Comparison of ENCODE assay signal across 8 cellular contexts in the genomic region with DNA sequence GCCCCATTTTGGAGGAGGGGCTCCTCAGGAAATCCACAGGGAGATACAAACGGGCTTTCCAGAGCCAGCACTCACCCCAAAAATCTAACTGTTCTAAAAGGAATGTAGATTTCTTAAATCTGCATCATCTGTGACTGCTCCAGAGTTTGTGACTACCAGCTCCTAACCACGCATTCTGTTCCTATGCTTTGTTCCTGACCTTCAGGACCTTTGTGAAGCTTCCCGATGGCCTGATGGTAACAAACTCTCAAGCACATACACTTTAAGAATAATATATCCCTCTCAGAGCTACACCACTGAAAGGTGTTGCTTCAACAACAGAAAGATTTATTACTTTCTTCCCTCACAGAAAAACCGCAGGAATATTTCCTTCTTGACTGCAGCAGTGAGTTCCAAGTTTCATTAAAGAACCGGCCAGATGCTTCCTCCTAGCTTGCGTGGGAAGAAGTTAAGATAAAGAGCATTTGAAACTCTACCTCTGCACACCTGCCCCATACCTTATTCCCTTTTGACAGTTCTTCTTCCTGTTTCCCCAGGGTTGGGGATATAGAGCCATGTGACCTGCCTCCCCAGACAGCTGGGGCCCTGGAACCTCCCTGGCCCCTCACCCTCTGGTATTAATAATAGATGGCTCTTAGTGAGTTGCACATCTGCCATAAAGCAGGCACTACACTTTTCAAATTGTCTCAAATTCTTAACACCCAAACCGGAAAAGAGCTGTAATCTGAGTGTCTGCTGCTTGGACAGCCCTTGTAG. TPM values are rescaled to one million over a fixed set of nuclear protein-coding genes. Genes with fewer than 3 reads are reported as not detected.
A peak's percentile ranks its signal among the peaks of the same experiment; 100 is the strongest.
DNase-seq lines count a peak whose midpoint lies in the region; ATAC-seq and TF ChIP-seq lines count a peak whose summit lies in the region.

No MANE protein-coding gene starts in this region.

- peaks cover 95% of the 10 kb centered on the region for H3K4me1 Mint-ChIP-seq in activated CD8-positive, alpha-beta T cell treated with anti-CD3 and anti-CD28 coated beads, Interleukin-2, amount 10 ng/mL, durations not matched to agents 7 days and 5 days (ENCODE audit: low read depth)
- H3K4me1 Mint-ChIP-seq in nephron = peaks cover 89% of the 10 kb centered on the region

- CTCF ChIA-PET in activated CD8-positive, alpha-beta T cell treated with anti-CD3 and anti-CD28 coated beads, Interleukin-2, amount 10 ng/mL, durations not matched to agents 7 days and 5 days (lab: Charles Lee) = interaction anchor here (0.6 to 4.0 kb wide), 6 partner anchors 11 to 43 kb away, joined by 3 to 24 read pairs (median 4); no protein-coding TSS in a partner anchor

- POLR2A ChIA-PET in activated CD8-positive, alpha-beta T cell treated with anti-CD3 and anti-CD28 coated beads, Interleukin-2, amount 10 ng/mL, durations not matched to agents 7 days and 5 days (lab: Charles Lee) = interaction anchor here (2.4 to 7.7 kb wide), 2 partner anchors 23 to 42 kb away, joined by 9 to 78 read pairs; no protein-coding TSS in a partner anchor

- DNase-seq in ELR (ENCODE audit: low read depth) = peak; percentile 87
- no peak for DNase-seq in activated CD8-positive, alpha-beta T cell treated with anti-CD3 and anti-CD28 coated beads, Interleukin-2, amount 10 ng/mL, durations not matched to agents 7 days and 5 days
- DNase-seq in amniotic stem cell (lab: John Stamatoyannopoulos, UW) = no peak
- no peak for DNase-seq in D341Med (ENCODE audit: low spot score)
- no peak for DNase-seq in cardiac septum (ENCODE audit: low spot score)

- H3K27me3 Mint-ChIP-seq in activated CD8-positive, alpha-beta T cell treated with anti-CD3 and anti-CD28 coated beads, Interleukin-2, amount 10 ng/mL, durations not matched to agents 7 days and 5 days (ENCODE audit: low read depth) = no peaks in the 10 kb centered on the region
- H3K27me3 Mint-ChIP-seq in nephron (ENCODE audit: low read depth) = no peaks in the 10 kb centered on the region

- intact Hi-C loops in cardiac septum (cut with DNase I) = no loop called here

- H3K27ac Mint-ChIP-seq in activated CD8-positive, alpha-beta T cell treated with anti-CD3 and anti-CD28 coated beads, Interleukin-2, amount 10 ng/mL, durations not matched to agents 7 days and 5 days = peak overlapping the region; percentile 90
- H3K27ac Mint-ChIP-seq in nephron = peak overlapping the region; percentile 82 to 93 (median 93)

- ATAC-seq in HG03175 (IDR thresholded peaks at IDR 0.05; ENCODE audit: unreplicated experiment) (peak; percentile 16), GM18520 (IDR thresholded peaks at IDR 0.05; ENCODE audit: unreplicated experiment) (no peak)
- no peak for ATAC-seq in activated CD8-positive, alpha-beta T cell treated with anti-CD3 and anti-CD28 coated beads, Interleukin-2, amount 10 ng/mL, durations not matched to agents 7 days and 5 days

- no peaks in the 10 kb centered on the region for H3K9me3 Mint-ChIP-seq in activated CD8-positive, alpha-beta T cell treated with anti-CD3 and anti-CD28 coated beads, Interleukin-2, amount 10 ng/mL, durations not matched to agents 7 days and 5 days (ENCODE audit: insufficient read depth)
- H3K9me3 Mint-ChIP-seq in nephron = no peaks in the 10 kb centered on the region

- no peak for TF ChIP-seq CTCF in nephron (IDR thresholded peaks at IDR 0.05; ENCODE audit: unreplicated experiment in 3 of 3)

- peaks cover 4% of the 10 kb centered on the region for H3K36me3 Mint-ChIP-seq in activated CD8-positive, alpha-beta T cell treated with anti-CD3 and anti-CD28 coated beads, Interleukin-2, amount 10 ng/mL, durations not matched to agents 7 days and 5 days (ENCODE audit: low read depth)
- H3K36me3 Mint-ChIP-seq in nephron (ENCODE audit: low read depth) = no peaks in the 10 kb centered on the region

- peak overlapping the region; percentile 15 for H3K4me3 Mint-ChIP-seq in activated CD8-positive, alpha-beta T cell treated with anti-CD3 and anti-CD28 coated beads, Interleukin-2, amount 10 ng/mL, durations not matched to agents 7 days and 5 days
- peak overlapping the region in 1 of 3 experiments; percentile 51 for H3K4me3 Mint-ChIP-seq in nephron

RNA-seq across cellular contexts. Expression of a gene that starts 40.2 kb away (rescaled TPM):
- total RNA-seq in activated CD8-positive, alpha-beta T cell treated with anti-CD3 and anti-CD28 coated beads, Interleukin-2, amount 10 ng/mL, durations not matched to agents 7 days and 5 days = 10 to 100 TPM; 88.0 to 89.7 TPM
- total RNA-seq in cardiac septum = 7.9 TPM
